ENCODE assay signal across 1 cellular context in genomic region chr20:37373020-37373592, GRCh38.
TF ChIP-seq lines count a peak whose summit lies in the region.

No MANE protein-coding gene starts in this region.

TF ChIP-seq in K562, 482 proteins besides CTCF, POLR2A, EP300 and RAD21 (continued from another document):
- TF ChIP-seq, protein P1, sequence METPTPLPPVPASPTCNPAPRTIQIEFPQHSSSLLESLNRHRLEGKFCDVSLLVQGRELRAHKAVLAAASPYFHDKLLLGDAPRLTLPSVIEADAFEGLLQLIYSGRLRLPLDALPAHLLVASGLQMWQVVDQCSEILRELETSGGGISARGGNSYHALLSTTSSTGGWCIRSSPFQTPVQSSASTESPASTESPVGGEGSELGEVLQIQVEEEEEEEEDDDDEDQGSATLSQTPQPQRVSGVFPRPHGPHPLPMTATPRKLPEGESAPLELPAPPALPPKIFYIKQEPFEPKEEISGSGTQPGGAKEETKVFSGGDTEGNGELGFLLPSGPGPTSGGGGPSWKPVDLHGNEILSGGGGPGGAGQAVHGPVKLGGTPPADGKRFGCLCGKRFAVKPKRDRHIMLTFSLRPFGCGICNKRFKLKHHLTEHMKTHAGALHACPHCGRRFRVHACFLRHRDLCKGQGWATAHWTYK (CRISPR knock-in tag; IDR thresholded peaks at IDR 0.05): no peak
- TF ChIP-seq ZSCAN29 (IDR thresholded peaks at IDR 0.05) (no peak), RBM39 (optimal IDR thresholded peaks at IDR 0.05; ENCODE audit: low read depth, low read length) (no peak), ZNF239 (CRISPR knock-in tag; IDR thresholded peaks at IDR 0.05) (no peak), ZNF197 (CRISPR knock-in tag; IDR thresholded peaks at IDR 0.05; ENCODE audit: low read depth) (no peak), RERE (CRISPR knock-in tag; IDR thresholded peaks at IDR 0.05; ENCODE audit: borderline replicate concordance) (no peak), XRCC3 (IDR thresholded peaks at IDR 0.05) (no peak), MTF1 (CRISPR knock-in tag; IDR thresholded peaks at IDR 0.05; ENCODE audit: borderline replicate concordance) (peak; percentile 89; the same call in 1 of the 2 replicates), TRIM24 (IDR thresholded peaks at IDR 0.05) (peak in 1 of 2 experiments; percentile 25; a peak in 1 of 4 replicates), CAMTA2 (CRISPR knock-in tag; conservative IDR thresholded peaks at IDR 0.05) (no peak), ZNF134 (CRISPR knock-in tag; conservative IDR thresholded peaks at IDR 0.05) (no peak), CREBBP (IDR thresholded peaks at IDR 0.05; ENCODE audit: low read depth, low read length) (no peak), ZBTB34 (CRISPR knock-in tag; IDR thresholded peaks at IDR 0.05) (no peak), HOXB6 (CRISPR knock-in tag; IDR thresholded peaks at IDR 0.05; ENCODE audit: borderline replicate concordance) (peak; percentile 53; the same call in 1 of the 2 replicates), ZBTB12 (CRISPR knock-in tag; IDR thresholded peaks at IDR 0.05) (no peak), HMG20A (CRISPR knock-in tag; conservative IDR thresholded peaks at IDR 0.05) (no peak), ZFPM2 (CRISPR knock-in tag; IDR thresholded peaks at IDR 0.05) (no peak), RBM15 (IDR thresholded peaks at IDR 0.05; ENCODE audit: insufficient read depth, low read length) (no peak), VEZF1 (CRISPR knock-in tag; IDR thresholded peaks at IDR 0.05) (no peak)
TF ChIP-seq in K562: peak in this region for 23.
